In genomic region chr11:130916238-130916855, GRCh38 we compare ENCODE assay signal across 8 cellular contexts. TPM values are rescaled to one million over a fixed set of nuclear protein-coding genes. Genes with fewer than 3 reads are reported as not detected.
DNase-seq lines count a peak whose midpoint lies in the region; ATAC-seq and TF ChIP-seq lines count a peak whose summit lies in the region.

SNX19 (minus strand) TSS chr11:130916479; CDS start chr11:130915939, 540 bp downstream.

- H3K4me1 Mint-ChIP-seq in chondrocyte (ENCODE audit: low read depth): peaks cover 39% of the 10 kb centered on the region

- H3K27me3 ChIP-seq in kidney epithelial cell (ENCODE audit: control insufficient read depth, insufficient read depth, low read length): no peaks in the 10 kb centered on the region

- H3K36me3 Mint-ChIP-seq in chondrocyte (ENCODE audit: low read depth): peaks cover 7% of the 10 kb centered on the region

- peak within 1 kb of the TSS; percentile 62 for H3K4me3 ChIP-seq in kidney epithelial cell (ENCODE audit: low read depth, low read length)

- H3K27me3 Mint-ChIP-seq in chondrocyte (ENCODE audit: low read depth): peaks cover 14% of the 10 kb centered on the region

- TF ChIP-seq CTCF in chondrocyte (IDR thresholded peaks at IDR 0.05): peak; percentile 96
- peak; percentile 59 for TF ChIP-seq CTCF in kidney epithelial cell (IDR thresholded peaks at IDR 0.05; ENCODE audit: insufficient read depth, low read length, poor library complexity, severe bottlenecking)

- DNase-seq in Ammon's horn (ENCODE audit: low spot score): peak; percentile 92
- DNase-seq in NCI-H226: peak; percentile 83
- DNase-seq in activated CD4-positive, alpha-beta T cell treated with anti-CD3 and anti-CD28 coated beads for 24 hours (ENCODE audit: low read depth in 2 of 2): peak; percentile 80 to 84
- peak; percentile 95 for DNase-seq in chondrocyte (ENCODE audit: low spot score)
- no peak for DNase-seq in kidney epithelial cell (ENCODE audit: low read depth)
- peak; percentile 75 to 84 for DNase-seq in stimulated activated CD4-positive, alpha-beta T cell treated with anti-CD3 and anti-CD28 coated beads, Interleukin-15, amount 100 ng/mL, for 48 hours (ENCODE audit: low read depth in 2 of 2)

- no peaks in the 10 kb centered on the region for H3K9me3 Mint-ChIP-seq in chondrocyte (ENCODE audit: low read depth)

- H3K36me3 ChIP-seq in kidney epithelial cell (ENCODE audit: control insufficient read depth, insufficient read depth, low read length): no peaks in the 10 kb centered on the region

- ATAC-seq in GM19023 (IDR thresholded peaks at IDR 0.05; ENCODE audit: unreplicated experiment) (peak; percentile 98), HG03196 (IDR thresholded peaks at IDR 0.05; ENCODE audit: unreplicated experiment) (peak; percentile 99)

- peak within 1 kb of the TSS; percentile 78 for H3K27ac Mint-ChIP-seq in chondrocyte (ENCODE audit: unreplicated experiment)

- H3K4me3 Mint-ChIP-seq in chondrocyte (ENCODE audit: unreplicated experiment): peak within 1 kb of the TSS; percentile 78

RNA-seq across cellular contexts. Expression of gene SNX19, which starts in this region (rescaled TPM):
- total RNA-seq in chondrocyte: 55.8 to 71.6 TPM (median 55.9 TPM) in 3 replicates
- total RNA-seq in kidney epithelial cell: 80.1 and 96.1 TPM in 2 replicates
